1 cellular context compared by ENCODE assay signal in the genomic region with DNA sequence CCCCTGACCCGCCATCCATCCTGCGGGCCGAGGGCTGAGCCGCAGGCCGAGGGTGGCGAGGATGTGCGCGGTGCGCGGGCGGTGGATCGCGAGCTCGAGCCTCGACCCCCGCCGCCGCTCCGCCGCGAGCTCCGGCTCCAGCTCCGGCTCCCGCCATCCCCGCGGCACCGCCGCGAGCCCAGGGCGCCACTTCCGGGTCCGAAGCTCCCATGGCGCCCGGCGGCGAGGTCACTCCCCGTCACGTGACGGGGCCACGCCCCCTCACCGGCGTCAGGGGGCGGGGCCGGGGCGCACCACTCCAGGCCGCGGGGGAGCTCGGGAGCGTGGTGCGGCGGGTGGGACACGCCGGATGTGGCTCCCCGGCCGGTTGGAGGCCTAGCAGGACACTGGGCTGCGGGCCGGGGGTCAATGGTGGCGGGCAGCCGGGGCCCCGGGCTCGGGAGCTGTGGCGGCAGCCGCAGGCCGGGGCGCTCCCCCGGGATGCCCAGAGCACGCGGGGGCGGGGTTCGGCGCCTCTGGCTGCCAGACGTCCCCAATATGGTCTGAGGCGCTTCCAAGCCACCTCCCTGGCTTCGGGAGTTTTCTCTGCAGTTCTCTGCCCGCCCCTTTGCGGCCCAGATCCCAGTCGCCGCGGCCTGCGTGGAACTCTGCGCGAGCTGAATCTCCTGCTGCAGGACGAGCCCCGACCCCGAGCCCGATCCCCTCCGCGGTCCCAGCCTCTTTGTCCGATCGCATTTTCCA.
TF ChIP-seq lines count a peak whose summit lies in the region.

A gene with protein sequence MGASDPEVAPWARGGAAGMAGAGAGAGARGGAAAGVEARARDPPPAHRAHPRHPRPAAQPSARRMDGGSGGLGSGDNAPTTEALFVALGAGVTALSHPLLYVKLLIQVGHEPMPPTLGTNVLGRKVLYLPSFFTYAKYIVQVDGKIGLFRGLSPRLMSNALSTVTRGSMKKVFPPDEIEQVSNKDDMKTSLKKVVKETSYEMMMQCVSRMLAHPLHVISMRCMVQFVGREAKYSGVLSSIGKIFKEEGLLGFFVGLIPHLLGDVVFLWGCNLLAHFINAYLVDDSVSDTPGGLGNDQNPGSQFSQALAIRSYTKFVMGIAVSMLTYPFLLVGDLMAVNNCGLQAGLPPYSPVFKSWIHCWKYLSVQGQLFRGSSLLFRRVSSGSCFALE (minus strand): TSS at position 234 of the 741 bp plus-strand sequence. CDS start 23 bp downstream, at position 211.

TF ChIP-seq in K562, 482 proteins besides CTCF, POLR2A, EP300 and RAD21 (continued from another document and continues in another):
- TF ChIP-seq, protein P1, sequence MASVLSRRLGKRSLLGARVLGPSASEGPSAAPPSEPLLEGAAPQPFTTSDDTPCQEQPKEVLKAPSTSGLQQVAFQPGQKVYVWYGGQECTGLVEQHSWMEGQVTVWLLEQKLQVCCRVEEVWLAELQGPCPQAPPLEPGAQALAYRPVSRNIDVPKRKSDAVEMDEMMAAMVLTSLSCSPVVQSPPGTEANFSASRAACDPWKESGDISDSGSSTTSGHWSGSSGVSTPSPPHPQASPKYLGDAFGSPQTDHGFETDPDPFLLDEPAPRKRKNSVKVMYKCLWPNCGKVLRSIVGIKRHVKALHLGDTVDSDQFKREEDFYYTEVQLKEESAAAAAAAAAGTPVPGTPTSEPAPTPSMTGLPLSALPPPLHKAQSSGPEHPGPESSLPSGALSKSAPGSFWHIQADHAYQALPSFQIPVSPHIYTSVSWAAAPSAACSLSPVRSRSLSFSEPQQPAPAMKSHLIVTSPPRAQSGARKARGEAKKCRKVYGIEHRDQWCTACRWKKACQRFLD (CRISPR knock-in tag; IDR thresholded peaks at IDR 0.05) = peak; percentile 64; the same call in 1 of the 2 replicates
- TF ChIP-seq RBM39 (optimal IDR thresholded peaks at IDR 0.05; ENCODE audit: low read depth, low read length) = no peak
- TF ChIP-seq, protein P2, sequence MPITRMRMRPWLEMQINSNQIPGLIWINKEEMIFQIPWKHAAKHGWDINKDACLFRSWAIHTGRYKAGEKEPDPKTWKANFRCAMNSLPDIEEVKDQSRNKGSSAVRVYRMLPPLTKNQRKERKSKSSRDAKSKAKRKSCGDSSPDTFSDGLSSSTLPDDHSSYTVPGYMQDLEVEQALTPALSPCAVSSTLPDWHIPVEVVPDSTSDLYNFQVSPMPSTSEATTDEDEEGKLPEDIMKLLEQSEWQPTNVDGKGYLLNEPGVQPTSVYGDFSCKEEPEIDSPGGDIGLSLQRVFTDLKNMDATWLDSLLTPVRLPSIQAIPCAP (CRISPR knock-in tag; IDR thresholded peaks at IDR 0.05; ENCODE audit: borderline replicate concordance) = no peak
- TF ChIP-seq NFE2L1 (tag; IDR thresholded peaks at IDR 0.05; ENCODE audit: borderline replicate concordance, low read depth) = no peak
- TF ChIP-seq ILK (tag; IDR thresholded peaks at IDR 0.05; ENCODE audit: borderline replicate concordance, low read depth) = no peak
- TF ChIP-seq PYGO2 (tag; IDR thresholded peaks at IDR 0.05) = no peak
- no peak; the same call in 1 of the 2 replicates for TF ChIP-seq FOXJ2 (tag; IDR thresholded peaks at IDR 0.05)
- TF ChIP-seq, protein P3, sequence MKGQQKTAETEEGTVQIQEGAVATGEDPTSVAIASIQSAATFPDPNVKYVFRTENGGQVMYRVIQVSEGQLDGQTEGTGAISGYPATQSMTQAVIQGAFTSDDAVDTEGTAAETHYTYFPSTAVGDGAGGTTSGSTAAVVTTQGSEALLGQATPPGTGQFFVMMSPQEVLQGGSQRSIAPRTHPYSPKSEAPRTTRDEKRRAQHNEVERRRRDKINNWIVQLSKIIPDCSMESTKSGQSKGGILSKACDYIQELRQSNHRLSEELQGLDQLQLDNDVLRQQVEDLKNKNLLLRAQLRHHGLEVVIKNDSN (CRISPR knock-in tag; IDR thresholded peaks at IDR 0.05) = peak; percentile 95
- TF ChIP-seq, protein P4, sequence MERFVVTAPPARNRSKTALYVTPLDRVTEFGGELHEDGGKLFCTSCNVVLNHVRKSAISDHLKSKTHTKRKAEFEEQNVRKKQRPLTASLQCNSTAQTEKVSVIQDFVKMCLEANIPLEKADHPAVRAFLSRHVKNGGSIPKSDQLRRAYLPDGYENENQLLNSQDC (CRISPR knock-in tag; IDR thresholded peaks at IDR 0.05) = no peak
- TF ChIP-seq ZNF707 (CRISPR knock-in tag; conservative IDR thresholded peaks at IDR 0.05) = no peak
- TF ChIP-seq, protein P5, sequence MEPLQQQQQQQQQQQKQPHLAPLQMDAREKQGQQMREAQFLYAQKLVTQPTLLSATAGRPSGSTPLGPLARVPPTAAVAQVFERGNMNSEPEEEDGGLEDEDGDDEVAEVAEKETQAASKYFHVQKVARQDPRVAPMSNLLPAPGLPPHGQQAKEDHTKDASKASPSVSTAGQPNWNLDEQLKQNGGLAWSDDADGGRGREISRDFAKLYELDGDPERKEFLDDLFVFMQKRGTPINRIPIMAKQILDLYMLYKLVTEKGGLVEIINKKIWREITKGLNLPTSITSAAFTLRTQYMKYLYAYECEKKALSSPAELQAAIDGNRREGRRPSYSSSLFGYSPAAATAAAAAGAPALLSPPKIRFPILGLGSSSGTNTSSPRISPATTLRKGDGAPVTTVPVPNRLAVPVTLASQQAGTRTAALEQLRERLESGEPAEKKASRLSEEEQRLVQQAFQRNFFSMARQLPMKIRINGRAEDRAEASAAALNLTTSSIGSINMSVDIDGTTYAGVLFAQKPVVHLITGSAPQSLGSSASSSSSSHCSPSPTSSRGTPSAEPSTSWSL (CRISPR knock-in tag; IDR thresholded peaks at IDR 0.05; ENCODE audit: borderline replicate concordance) = peak; percentile 58; the same call in 1 of the 2 replicates
- no peak for TF ChIP-seq PTRF (tag; IDR thresholded peaks at IDR 0.05)
- TF ChIP-seq, protein P6, sequence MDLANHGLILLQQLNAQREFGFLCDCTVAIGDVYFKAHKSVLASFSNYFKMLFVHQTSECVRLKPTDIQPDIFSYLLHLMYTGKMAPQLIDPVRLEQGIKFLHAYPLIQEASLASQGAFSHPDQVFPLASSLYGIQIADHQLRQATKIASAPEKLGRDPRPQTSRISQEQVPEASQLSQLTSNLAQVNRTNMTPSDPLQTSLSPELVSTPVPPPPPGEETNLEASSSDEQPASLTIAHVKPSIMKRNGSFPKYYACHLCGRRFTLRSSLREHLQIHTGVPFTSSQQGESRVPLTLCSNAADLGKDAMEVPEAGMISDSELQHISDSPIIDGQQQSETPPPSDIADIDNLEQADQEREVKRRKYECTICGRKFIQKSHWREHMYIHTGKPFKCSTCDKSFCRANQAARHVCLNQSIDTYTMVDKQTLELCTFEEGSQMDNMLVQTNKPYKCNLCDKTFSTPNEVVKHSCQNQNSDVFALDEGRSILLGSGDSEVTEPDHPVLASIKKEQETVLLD (IDR thresholded peaks at IDR 0.05) = no peak
- no peak for TF ChIP-seq ZZZ3 (IDR thresholded peaks at IDR 0.05)
- TF ChIP-seq TRIM24 (IDR thresholded peaks at IDR 0.05) = peak in 1 of 2 experiments; percentile 36; a peak in 1 of 4 replicates
- TF ChIP-seq ZNF121 (CRISPR knock-in tag; conservative IDR thresholded peaks at IDR 0.05) = no peak
- TF ChIP-seq BCL6 (CRISPR knock-in tag; IDR thresholded peaks at IDR 0.05) = no peak
- TF ChIP-seq, protein P7, sequence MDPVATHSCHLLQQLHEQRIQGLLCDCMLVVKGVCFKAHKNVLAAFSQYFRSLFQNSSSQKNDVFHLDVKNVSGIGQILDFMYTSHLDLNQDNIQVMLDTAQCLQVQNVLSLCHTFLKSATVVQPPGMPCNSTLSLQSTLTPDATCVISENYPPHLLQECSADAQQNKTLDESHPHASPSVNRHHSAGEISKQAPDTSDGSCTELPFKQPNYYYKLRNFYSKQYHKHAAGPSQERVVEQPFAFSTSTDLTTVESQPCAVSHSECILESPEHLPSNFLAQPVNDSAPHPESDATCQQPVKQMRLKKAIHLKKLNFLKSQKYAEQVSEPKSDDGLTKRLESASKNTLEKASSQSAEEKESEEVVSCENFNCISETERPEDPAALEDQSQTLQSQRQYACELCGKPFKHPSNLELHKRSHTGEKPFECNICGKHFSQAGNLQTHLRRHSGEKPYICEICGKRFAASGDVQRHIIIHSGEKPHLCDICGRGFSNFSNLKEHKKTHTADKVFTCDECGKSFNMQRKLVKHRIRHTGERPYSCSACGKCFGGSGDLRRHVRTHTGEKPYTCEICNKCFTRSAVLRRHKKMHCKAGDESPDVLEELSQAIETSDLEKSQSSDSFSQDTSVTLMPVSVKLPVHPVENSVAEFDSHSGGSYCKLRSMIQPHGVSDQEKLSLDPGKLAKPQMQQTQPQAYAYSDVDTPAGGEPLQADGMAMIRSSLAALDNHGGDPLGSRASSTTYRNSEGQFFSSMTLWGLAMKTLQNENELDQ (CRISPR knock-in tag; IDR thresholded peaks at IDR 0.05; ENCODE audit: borderline replicate concordance) = no peak
- TF ChIP-seq, protein P8, sequence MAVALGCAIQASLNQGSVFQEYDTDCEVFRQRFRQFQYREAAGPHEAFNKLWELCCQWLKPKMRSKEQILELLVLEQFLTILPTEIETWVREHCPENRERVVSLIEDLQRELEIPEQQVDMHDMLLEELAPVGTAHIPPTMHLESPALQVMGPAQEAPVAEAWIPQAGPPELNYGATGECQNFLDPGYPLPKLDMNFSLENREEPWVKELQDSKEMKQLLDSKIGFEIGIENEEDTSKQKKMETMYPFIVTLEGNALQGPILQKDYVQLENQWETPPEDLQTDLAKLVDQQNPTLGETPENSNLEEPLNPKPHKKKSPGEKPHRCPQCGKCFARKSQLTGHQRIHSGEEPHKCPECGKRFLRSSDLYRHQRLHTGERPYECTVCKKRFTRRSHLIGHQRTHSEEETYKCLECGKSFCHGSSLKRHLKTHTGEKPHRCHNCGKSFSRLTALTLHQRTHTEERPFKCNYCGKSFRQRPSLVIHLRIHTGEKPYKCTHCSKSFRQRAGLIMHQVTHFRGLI (CRISPR knock-in tag; IDR thresholded peaks at IDR 0.05) = no peak
- TF ChIP-seq, protein P9, sequence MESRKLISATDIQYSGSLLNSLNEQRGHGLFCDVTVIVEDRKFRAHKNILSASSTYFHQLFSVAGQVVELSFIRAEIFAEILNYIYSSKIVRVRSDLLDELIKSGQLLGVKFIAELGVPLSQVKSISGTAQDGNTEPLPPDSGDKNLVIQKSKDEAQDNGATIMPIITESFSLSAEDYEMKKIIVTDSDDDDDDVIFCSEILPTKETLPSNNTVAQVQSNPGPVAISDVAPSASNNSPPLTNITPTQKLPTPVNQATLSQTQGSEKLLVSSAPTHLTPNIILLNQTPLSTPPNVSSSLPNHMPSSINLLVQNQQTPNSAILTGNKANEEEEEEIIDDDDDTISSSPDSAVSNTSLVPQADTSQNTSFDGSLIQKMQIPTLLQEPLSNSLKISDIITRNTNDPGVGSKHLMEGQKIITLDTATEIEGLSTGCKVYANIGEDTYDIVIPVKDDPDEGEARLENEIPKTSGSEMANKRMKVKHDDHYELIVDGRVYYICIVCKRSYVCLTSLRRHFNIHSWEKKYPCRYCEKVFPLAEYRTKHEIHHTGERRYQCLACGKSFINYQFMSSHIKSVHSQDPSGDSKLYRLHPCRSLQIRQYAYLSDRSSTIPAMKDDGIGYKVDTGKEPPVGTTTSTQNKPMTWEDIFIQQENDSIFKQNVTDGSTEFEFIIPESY (CRISPR knock-in tag; IDR thresholded peaks at IDR 0.05) = no peak
- no peak for TF ChIP-seq HNRNPL (IDR thresholded peaks at IDR 0.05; ENCODE audit: low read depth, low read length)
- TF ChIP-seq, protein P10, sequence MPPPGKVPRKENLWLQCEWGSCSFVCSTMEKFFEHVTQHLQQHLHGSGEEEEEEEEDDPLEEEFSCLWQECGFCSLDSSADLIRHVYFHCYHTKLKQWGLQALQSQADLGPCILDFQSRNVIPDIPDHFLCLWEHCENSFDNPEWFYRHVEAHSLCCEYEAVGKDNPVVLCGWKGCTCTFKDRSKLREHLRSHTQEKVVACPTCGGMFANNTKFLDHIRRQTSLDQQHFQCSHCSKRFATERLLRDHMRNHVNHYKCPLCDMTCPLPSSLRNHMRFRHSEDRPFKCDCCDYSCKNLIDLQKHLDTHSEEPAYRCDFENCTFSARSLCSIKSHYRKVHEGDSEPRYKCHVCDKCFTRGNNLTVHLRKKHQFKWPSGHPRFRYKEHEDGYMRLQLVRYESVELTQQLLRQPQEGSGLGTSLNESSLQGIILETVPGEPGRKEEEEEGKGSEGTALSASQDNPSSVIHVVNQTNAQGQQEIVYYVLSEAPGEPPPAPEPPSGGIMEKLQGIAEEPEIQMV (tag; conservative IDR thresholded peaks at IDR 0.05; ENCODE audit: low read depth) = no peak
- no peak for TF ChIP-seq ZNF41 (CRISPR knock-in tag; conservative IDR thresholded peaks at IDR 0.05)
- peak; percentile 94 for TF ChIP-seq RBBP5 (IDR thresholded peaks at IDR 0.05; ENCODE audit: borderline replicate concordance, insufficient read depth, low read length, poor library complexity, severe bottlenecking)
- peak in 1 of 2 experiments; percentile 22; a peak in 1 of 4 replicates for TF ChIP-seq SIX5 (IDR thresholded peaks at IDR 0.05; ENCODE audit: borderline replicate concordance in 1 of 2, insufficient read depth in 1 of 2, low read depth in 1 of 2, low read length in 2 of 2)
- TF ChIP-seq STAT5B (CRISPR knock-in tag; IDR thresholded peaks at IDR 0.05) = no peak
- TF ChIP-seq, protein P11, sequence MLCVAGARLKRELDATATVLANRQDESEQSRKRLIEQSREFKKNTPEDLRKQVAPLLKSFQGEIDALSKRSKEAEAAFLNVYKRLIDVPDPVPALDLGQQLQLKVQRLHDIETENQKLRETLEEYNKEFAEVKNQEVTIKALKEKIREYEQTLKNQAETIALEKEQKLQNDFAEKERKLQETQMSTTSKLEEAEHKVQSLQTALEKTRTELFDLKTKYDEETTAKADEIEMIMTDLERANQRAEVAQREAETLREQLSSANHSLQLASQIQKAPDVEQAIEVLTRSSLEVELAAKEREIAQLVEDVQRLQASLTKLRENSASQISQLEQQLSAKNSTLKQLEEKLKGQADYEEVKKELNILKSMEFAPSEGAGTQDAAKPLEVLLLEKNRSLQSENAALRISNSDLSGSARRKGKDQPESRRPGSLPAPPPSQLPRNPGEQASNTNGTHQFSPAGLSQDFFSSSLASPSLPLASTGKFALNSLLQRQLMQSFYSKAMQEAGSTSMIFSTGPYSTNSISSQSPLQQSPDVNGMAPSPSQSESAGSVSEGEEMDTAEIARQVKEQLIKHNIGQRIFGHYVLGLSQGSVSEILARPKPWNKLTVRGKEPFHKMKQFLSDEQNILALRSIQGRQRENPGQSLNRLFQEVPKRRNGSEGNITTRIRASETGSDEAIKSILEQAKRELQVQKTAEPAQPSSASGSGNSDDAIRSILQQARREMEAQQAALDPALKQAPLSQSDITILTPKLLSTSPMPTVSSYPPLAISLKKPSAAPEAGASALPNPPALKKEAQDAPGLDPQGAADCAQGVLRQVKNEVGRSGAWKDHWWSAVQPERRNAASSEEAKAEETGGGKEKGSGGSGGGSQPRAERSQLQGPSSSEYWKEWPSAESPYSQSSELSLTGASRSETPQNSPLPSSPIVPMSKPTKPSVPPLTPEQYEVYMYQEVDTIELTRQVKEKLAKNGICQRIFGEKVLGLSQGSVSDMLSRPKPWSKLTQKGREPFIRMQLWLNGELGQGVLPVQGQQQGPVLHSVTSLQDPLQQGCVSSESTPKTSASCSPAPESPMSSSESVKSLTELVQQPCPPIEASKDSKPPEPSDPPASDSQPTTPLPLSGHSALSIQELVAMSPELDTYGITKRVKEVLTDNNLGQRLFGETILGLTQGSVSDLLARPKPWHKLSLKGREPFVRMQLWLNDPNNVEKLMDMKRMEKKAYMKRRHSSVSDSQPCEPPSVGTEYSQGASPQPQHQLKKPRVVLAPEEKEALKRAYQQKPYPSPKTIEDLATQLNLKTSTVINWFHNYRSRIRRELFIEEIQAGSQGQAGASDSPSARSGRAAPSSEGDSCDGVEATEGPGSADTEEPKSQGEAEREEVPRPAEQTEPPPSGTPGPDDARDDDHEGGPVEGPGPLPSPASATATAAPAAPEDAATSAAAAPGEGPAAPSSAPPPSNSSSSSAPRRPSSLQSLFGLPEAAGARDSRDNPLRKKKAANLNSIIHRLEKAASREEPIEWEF (CRISPR knock-in tag; IDR thresholded peaks at IDR 0.05) = no peak
- no peak for TF ChIP-seq MAFK (IDR thresholded peaks at IDR 0.05; ENCODE audit: low read length)
- peak; percentile 55; the same call in 1 of the 2 replicates for TF ChIP-seq ZBTB7A (IDR thresholded peaks at IDR 0.05; ENCODE audit: borderline replicate concordance, control insufficient read depth, low read depth, low read length)
